2 cellular contexts compared by ENCODE assay signal in genomic region chr7:986766-987722, GRCh38.
TF ChIP-seq lines count a peak whose summit lies in the region.

No MANE protein-coding gene starts in this region.

TF ChIP-seq in HEK293, 187 proteins besides CTCF, POLR2A, EP300 and RAD21:
- no peak for TF ChIP-seq ZNF561 (tag by site-specific recombination; IDR thresholded peaks at IDR 0.05; ENCODE audit: borderline replicate concordance)
- TF ChIP-seq GLIS1 (tag by site-specific recombination; IDR thresholded peaks at IDR 0.05) = peak; percentile 49; the same call in 1 of the 2 replicates

TF ChIP-seq in GM12878, 131 proteins besides CTCF, POLR2A, EP300 and RAD21:
- TF ChIP-seq BHLHE40 (IDR thresholded peaks at IDR 0.05; ENCODE audit: borderline replicate concordance in 1 of 2, low read depth in 2 of 2, low read length in 1 of 2) = peak in 1 of 2 experiments; percentile 61; a peak in 2 of 4 replicates
- peak; percentile 92 for TF ChIP-seq ZBTB33 (IDR thresholded peaks at IDR 0.05)
- TF ChIP-seq CBX5 (IDR thresholded peaks at IDR 0.05; ENCODE audit: low read depth) = no peak
